ENCODE assay signal across 11 cellular contexts in genomic region chr1:18481190-18481920, GRCh38. TPM values are rescaled to one million over a fixed set of nuclear protein-coding genes. Genes with fewer than 3 reads are reported as not detected.
DNase-seq lines count a peak whose midpoint lies in the region; ATAC-seq lines count a peak whose summit lies in the region.
"Had no signal": no experiment of that assay in that cellular context is flagged by ENCODE, and none has a peak within 500 bp of the region (broad histone marks: within the 10 kb centered on the region; RNA-seq: fewer than 3 reads in every experiment).

No MANE protein-coding gene starts in this region.

- peak overlapping the region; percentile 42 to 83 for H3K27ac ChIP-seq in esophagus (ENCODE audit: low read depth in 2 of 2, low read length in 1 of 2)
- H3K27ac ChIP-seq in neuronal stem cell (replicated peaks; ENCODE audit: low read length): no peak overlapping the region
- H3K27ac ChIP-seq: uterus had no signal

- H3K4me2 ChIP-seq in neuronal stem cell (ENCODE audit: insufficient read depth, low read length, poor library complexity, severe bottlenecking): peak overlapping the region; percentile 21

- H4K8ac ChIP-seq in neuronal stem cell (ENCODE audit: low read depth, low read length): peak overlapping the region; percentile 45

- no peaks in the 10 kb centered on the region for H3K36me3 ChIP-seq in esophagus (ENCODE audit: control insufficient read depth in 2 of 2, insufficient read depth in 2 of 2, low read length in 1 of 2)
- no peaks in the 10 kb centered on the region for H3K36me3 ChIP-seq in neuronal stem cell (replicated peaks in 1 of 2; ENCODE audit: control insufficient read depth in 2 of 2, insufficient read depth in 2 of 2, low read length in 2 of 2)
- H3K36me3 ChIP-seq: uterus had no signal

- peaks cover 0 to 4% of the 10 kb centered on the region in 2 donors for H3K27me3 ChIP-seq in esophagus (ENCODE audit: control insufficient read depth in 1 of 2, insufficient read depth in 2 of 2, low read length in 2 of 2)
- H3K27me3 ChIP-seq in neuronal stem cell (ENCODE audit: control insufficient read depth in 3 of 3, insufficient read depth in 3 of 3, low read depth in 1 of 3, low read length in 3 of 3): no peaks in the 10 kb centered on the region
- H3K27me3 ChIP-seq: uterus had no signal

- peak overlapping the region; percentile 61 for H3K9ac ChIP-seq in neuronal stem cell (ENCODE audit: low read depth, low read length, poor library complexity)

- H2BK15ac ChIP-seq in neuronal stem cell (ENCODE audit: low read length): peak overlapping the region; percentile 0

- peak overlapping the region; percentile 13 for H3K23ac ChIP-seq in neuronal stem cell (ENCODE audit: low read depth, low read length, poor library complexity)

- H2AFZ ChIP-seq in neuronal stem cell (ENCODE audit: low read length): peak overlapping the region; percentile 61

- DNase-seq in DMS153 treated with DMSO at 0.1 percent for 48 hours (lab: John Stamatoyannopoulos, UW; ENCODE audit: unreplicated experiment) (peak; percentile 70), NCI-H1092 (lab: John Stamatoyannopoulos, UW) (peak; percentile 62), neuronal stem cell (ENCODE audit: low spot score) (no peak), NCI-H1694 (lab: John Stamatoyannopoulos, UW) (no peak), NCI-H345 (lab: John Stamatoyannopoulos, UW) (no peak)
- DNase-seq: activated naive CD8-positive, alpha-beta T cell treated with anti-CD3 and anti-CD28 coated beads, Interleukin-2, amount 50 U/mL, for 24 hours; HFFc6; uterus had no signal

- peak overlapping the region; percentile 74 for H4K91ac ChIP-seq in neuronal stem cell (ENCODE audit: low read depth, low read length, poor library complexity)

- no peak overlapping the region for H3K4me3 ChIP-seq in esophagus (ENCODE audit: low read depth in 1 of 2, low read length in 2 of 2)
- no peak overlapping the region for H3K4me3 ChIP-seq in neuronal stem cell (ENCODE audit: low read length in 2 of 2)
- H3K4me3 ChIP-seq: uterus had no signal

- 68 to 69% methylated on average over 25 of the region's 25 CpGs for WGBS in esophagus, 2 donors
- no CpG with 5 or more reads among the region's 25 CpGs for WGBS in neuronal stem cell (ENCODE audit: extremely low coverage in 2 of 2, insufficient read length in 2 of 2, insufficient replicate concordance in 1 of 2), 2 donors

- no peaks in the 10 kb centered on the region for H3K79me1 ChIP-seq in neuronal stem cell (ENCODE audit: low read depth, low read length)

- H3K4me1 ChIP-seq in esophagus (ENCODE audit: control insufficient read depth in 2 of 2, insufficient read depth in 2 of 2, low read length in 1 of 2) (peaks cover 0 to 8% of the 10 kb centered on the region in 2 donors), neuronal stem cell (ENCODE audit: control insufficient read depth in 2 of 2, insufficient read depth in 1 of 2, low read depth in 1 of 2, low read length in 2 of 2) (peaks cover 2 to 14% of the 10 kb centered on the region in 2 donors)
- H3K4me1 ChIP-seq: uterus had no signal

- no peak overlapping the region for H3K14ac ChIP-seq in neuronal stem cell (ENCODE audit: low read length)

- no peak for ATAC-seq in HG03457 (IDR thresholded peaks at IDR 0.05; ENCODE audit: unreplicated experiment)
- ATAC-seq in GM21390 (IDR thresholded peaks at IDR 0.05; ENCODE audit: unreplicated experiment): no peak

- H3K9me3 ChIP-seq in esophagus (ENCODE audit: control insufficient read depth in 2 of 2, insufficient read depth in 1 of 2, low read depth in 1 of 2, low read length in 1 of 2) (no peaks in the 10 kb centered on the region), neuronal stem cell (replicated peaks in 1 of 2; ENCODE audit: control insufficient read depth in 2 of 2, insufficient read depth in 1 of 2, low read depth in 1 of 2, low read length in 2 of 2) (no peaks in the 10 kb centered on the region)
- H3K9me3 ChIP-seq: uterus had no signal

- peak overlapping the region; percentile 6 for H3K4ac ChIP-seq in neuronal stem cell (ENCODE audit: low read length)

- peak overlapping the region; percentile 27 for H2BK12ac ChIP-seq in neuronal stem cell (ENCODE audit: low read length)

- peak overlapping the region; percentile 56 for H2BK120ac ChIP-seq in neuronal stem cell (ENCODE audit: low read depth, low read length)

- peak overlapping the region; percentile 36 for H2AK5ac ChIP-seq in neuronal stem cell (ENCODE audit: low read depth, low read length)

- peak overlapping the region; percentile 32 for H2BK5ac ChIP-seq in neuronal stem cell (ENCODE audit: low read length)

- H3K18ac ChIP-seq in neuronal stem cell (ENCODE audit: low read length): peak overlapping the region; percentile 93

RNA-seq across cellular contexts. Expression of gene KLHDC7A, which starts 0.6 kb away (rescaled TPM):
- under 1 TPM; 0.29 to 0.51 TPM for polyA plus RNA-seq in esophagus
- polyA plus RNA-seq in neuronal stem cell (2013, experiment 1 of 2): 0.18 TPM
- polyA plus RNA-seq in neuronal stem cell (2013, experiment 2 of 2): 0.21 TPM

Comparison
In these comparisons a context has a peak if more than half of its experiments do, and no peak if none do; other contexts are left out.
1. DNase-seq: peak in DMS153 treated with DMSO at 0.1 percent for 48 hours (single experiment) and NCI-H1092 (single experiment); none in neuronal stem cell (single experiment), NCI-H1694 (single experiment) and NCI-H345 (single experiment).